ENCODE assay signal across 9 cellular contexts in genomic region chr9:21392270-21392669, GRCh38. TPM values are rescaled to one million over a fixed set of nuclear protein-coding genes. Genes with fewer than 3 reads are reported as not detected.
DNase-seq lines count a peak whose midpoint lies in the region; ATAC-seq, FAIRE-seq and TF ChIP-seq lines count a peak whose summit lies in the region.
"Had no signal": no experiment of that assay in that cellular context is flagged by ENCODE, and none has a peak within 500 bp of the region (broad histone marks: within the 10 kb centered on the region; RNA-seq: fewer than 3 reads in every experiment).

No MANE protein-coding gene starts in this region.

- no CpG with 5 or more reads among the region's 6 CpGs for WGBS in mesendoderm (ENCODE audit: extremely low coverage, insufficient coverage, low lambda C conversion rate)

- H3K27me3 ChIP-seq in mesendoderm (ENCODE audit: insufficient read depth, low read length, poor library complexity) (no peaks in the 10 kb centered on the region), Peyer's patch (no peaks in the 10 kb centered on the region)

- no peak for FAIRE-seq in frontal cortex (lab: Jason Lieb, UNC)

- no peaks in the 10 kb centered on the region for H3K9me3 ChIP-seq in Peyer's patch

- no peak overlapping the region for H3K9ac ChIP-seq in mesendoderm (ENCODE audit: low read length)

- H3K23ac ChIP-seq in mesendoderm (ENCODE audit: low read length): no peak overlapping the region

- DNase-seq in mesendoderm: peak; percentile 86
- no peak for DNase-seq in frontal cortex (ENCODE audit: low spot score in 2 of 2)
- no peak for DNase-seq in NCI-H2081 treated with DMSO at 0.1 percent for 48 hours (lab: John Stamatoyannopoulos, UW)
- no peak for DNase-seq in Peyer's patch

- no peak overlapping the region for H4K8ac ChIP-seq in mesendoderm (ENCODE audit: low read depth, low read length)

- H2BK5ac ChIP-seq in mesendoderm (ENCODE audit: low read length): no peak overlapping the region

- H3K79me1 ChIP-seq in mesendoderm (ENCODE audit: low read length): no peaks in the 10 kb centered on the region

- TF ChIP-seq CTCF in C4-2B (conservative IDR thresholded peaks at IDR 0.05): peak; percentile 71
- peak in 2 of 6 experiments; percentile 23 to 34 for TF ChIP-seq CTCF in Peyer's patch (IDR thresholded peaks at IDR 0.05)

- no peak overlapping the region for H4K5ac ChIP-seq in mesendoderm (ENCODE audit: low read length)

- no peaks in the 10 kb centered on the region for H3K79me2 ChIP-seq in mesendoderm (ENCODE audit: control insufficient read depth, insufficient read depth, low read length)

- H2AK5ac ChIP-seq in mesendoderm (ENCODE audit: low read length): no peak overlapping the region

- H3K4me2 ChIP-seq in mesendoderm (ENCODE audit: low read length): no peak overlapping the region

- H3K4me3 ChIP-seq in mesendoderm (ENCODE audit: low read length) (no peak overlapping the region), Peyer's patch (no peak overlapping the region)

- H2BK15ac ChIP-seq in mesendoderm (replicated peaks; ENCODE audit: low read depth): no peak overlapping the region

- no peak for TF ChIP-seq POLR2A in Peyer's patch (IDR thresholded peaks at IDR 0.05)

- no peak overlapping the region for H3K18ac ChIP-seq in mesendoderm (ENCODE audit: low read length)

- H3K56ac ChIP-seq in mesendoderm (ENCODE audit: low read length): no peak overlapping the region

- H3K27ac ChIP-seq in C4-2B (no peak overlapping the region), mesendoderm (ENCODE audit: low read depth, low read length) (no peak overlapping the region), Peyer's patch (no peak overlapping the region)

- no peak overlapping the region for H3K4ac ChIP-seq in mesendoderm (ENCODE audit: low read depth, low read length)

- H3K36me3 ChIP-seq in mesendoderm (ENCODE audit: control insufficient read depth, insufficient read depth, low read length) (no peaks in the 10 kb centered on the region), Peyer's patch (no peaks in the 10 kb centered on the region)

- no peak overlapping the region for H2BK120ac ChIP-seq in mesendoderm (ENCODE audit: low read depth, low read length)

- ATAC-seq in GM18868 (IDR thresholded peaks at IDR 0.05; ENCODE audit: unreplicated experiment) (peak; percentile 88), HG03045 (IDR thresholded peaks at IDR 0.05; ENCODE audit: unreplicated experiment) (peak; percentile 81), SK-N-SH treated with all-trans-retinoic acid at 6 μM for 48 hours (peak; percentile 93)

- no peaks in the 10 kb centered on the region for H3K4me1 ChIP-seq in mesendoderm (ENCODE audit: control insufficient read depth, low read depth, low read length)
- peaks cover 0 to 5% (median 0%) of the 10 kb centered on the region in 4 donors for H3K4me1 ChIP-seq in Peyer's patch

TF ChIP-seq in SK-N-SH treated with all-trans-retinoic acid at 6 μM for 48 hours, 23 proteins besides CTCF, POLR2A, EP300 and RAD21:
- TF ChIP-seq, protein P1, sequence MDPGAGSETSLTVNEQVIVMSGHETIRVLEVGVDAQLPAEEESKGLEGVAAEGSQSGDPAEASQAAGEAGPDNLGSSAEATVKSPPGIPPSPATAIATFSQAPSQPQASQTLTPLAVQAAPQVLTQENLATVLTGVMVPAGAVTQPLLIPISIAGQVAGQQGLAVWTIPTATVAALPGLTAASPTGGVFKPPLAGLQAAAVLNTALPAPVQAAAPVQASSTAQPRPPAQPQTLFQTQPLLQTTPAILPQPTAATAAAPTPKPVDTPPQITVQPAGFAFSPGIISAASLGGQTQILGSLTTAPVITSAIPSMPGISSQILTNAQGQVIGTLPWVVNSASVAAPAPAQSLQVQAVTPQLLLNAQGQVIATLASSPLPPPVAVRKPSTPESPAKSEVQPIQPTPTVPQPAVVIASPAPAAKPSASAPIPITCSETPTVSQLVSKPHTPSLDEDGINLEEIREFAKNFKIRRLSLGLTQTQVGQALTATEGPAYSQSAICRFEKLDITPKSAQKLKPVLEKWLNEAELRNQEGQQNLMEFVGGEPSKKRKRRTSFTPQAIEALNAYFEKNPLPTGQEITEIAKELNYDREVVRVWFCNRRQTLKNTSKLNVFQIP (CRISPR knock-in tag; IDR thresholded peaks at IDR 0.05; ENCODE audit: borderline replicate concordance, low read depth): no peak
- no peak for TF ChIP-seq SNAI2 (CRISPR knock-in tag; IDR thresholded peaks at IDR 0.05)
- no peak for TF ChIP-seq RARB (CRISPR knock-in tag; IDR thresholded peaks at IDR 0.05)
- TF ChIP-seq TOX (CRISPR knock-in tag; IDR thresholded peaks at IDR 0.05; ENCODE audit: borderline replicate concordance): no peak
- no peak for TF ChIP-seq ISL1 (CRISPR knock-in tag; IDR thresholded peaks at IDR 0.05)
- no peak for TF ChIP-seq OSR1 (CRISPR knock-in tag; IDR thresholded peaks at IDR 0.05)
- TF ChIP-seq ZFP30 (CRISPR knock-in tag; IDR thresholded peaks at IDR 0.05): no peak
- TF ChIP-seq CSDC2 (CRISPR knock-in tag; IDR thresholded peaks at IDR 0.05): no peak
- TF ChIP-seq ZNF70 (CRISPR knock-in tag; IDR thresholded peaks at IDR 0.05): no peak
- no peak for TF ChIP-seq ARNTL (CRISPR knock-in tag; IDR thresholded peaks at IDR 0.05; ENCODE audit: borderline replicate concordance, low read depth)

RNA-seq across cellular contexts. Expression of gene IFNA2, which starts 7.1 kb away (rescaled TPM):
- polyA plus RNA-seq in mesendoderm (2013, experiment 1 of 2): not detected
- not detected for polyA plus RNA-seq in mesendoderm (2013, experiment 2 of 2)
- not detected for total RNA-seq in frontal cortex
- not detected for total RNA-seq in Peyer's patch
- polyA plus RNA-seq: IgD-negative memory B cell had no signal

RNA-seq across cellular contexts. Expression of gene IFNA8, which starts 16.6 kb away (rescaled TPM):
- not detected for polyA plus RNA-seq in mesendoderm (2013, experiment 1 of 2)
- not detected for polyA plus RNA-seq in mesendoderm (2013, experiment 2 of 2)
- total RNA-seq in frontal cortex (not detected), Peyer's patch (not detected)
- polyA plus RNA-seq: IgD-negative memory B cell had no signal

RNA-seq across cellular contexts. Expression of gene IFNA13, which starts 24.4 kb away (rescaled TPM):
- not detected for polyA plus RNA-seq in mesendoderm (2013, experiment 1 of 2)
- not detected for polyA plus RNA-seq in mesendoderm (2013, experiment 2 of 2)
- not detected for total RNA-seq in frontal cortex
- not detected for total RNA-seq in Peyer's patch
- polyA plus RNA-seq: IgD-negative memory B cell had no signal

RNA-seq across cellular contexts. Expression of gene IFNA6, which starts 41.6 kb away (rescaled TPM):
- polyA plus RNA-seq in mesendoderm (2013, experiment 1 of 2): not detected
- not detected for polyA plus RNA-seq in mesendoderm (2013, experiment 2 of 2)
- total RNA-seq in frontal cortex (not detected), Peyer's patch (not detected)
- polyA plus RNA-seq: IgD-negative memory B cell had no signal

RNA-seq across cellular contexts. Expression of gene IFNA1, which starts 48.0 kb away (rescaled TPM):
- polyA plus RNA-seq in mesendoderm (2013, experiment 1 of 2): not detected
- polyA plus RNA-seq in mesendoderm (2013, experiment 2 of 2): not detected
- total RNA-seq in frontal cortex (not detected), Peyer's patch (not detected)
